2 cellular contexts compared by ENCODE assay signal in genomic region chr1:23167353-23168078, GRCh38.
A peak's percentile ranks its signal among the peaks of the same experiment; 100 is the strongest.
TF ChIP-seq lines count a peak whose summit lies in the region.

No MANE protein-coding gene starts in this region.

TF ChIP-seq in Ishikawa, 13 proteins besides CTCF, POLR2A, EP300 and RAD21 (continued from another document):
- no peak for TF ChIP-seq REST (IDR thresholded peaks at IDR 0.05; ENCODE audit: low read depth)
- no peak for TF ChIP-seq CREB1 (IDR thresholded peaks at IDR 0.05; ENCODE audit: low read depth)
- 0 out of 2 replicates have a peak, but pooled peaks have one; percentile 25 for TF ChIP-seq TCF12 (IDR thresholded peaks at IDR 0.05; ENCODE audit: low read depth)
- no peak; the same call in 1 of the 2 replicates for TF ChIP-seq TAF1 (IDR thresholded peaks at IDR 0.05; ENCODE audit: low read depth)
- TF ChIP-seq MAX (IDR thresholded peaks at IDR 0.05): no peak
- TF ChIP-seq ZBTB7A (IDR thresholded peaks at IDR 0.05; ENCODE audit: low read depth): peak; percentile 38

TF ChIP-seq in HepG2, 621 proteins besides CTCF, POLR2A, EP300 and RAD21 (continued from another document and continues in another):
- TF ChIP-seq GMEB2 (CRISPR knock-in tag; IDR thresholded peaks at IDR 0.05; ENCODE audit: low read depth) (no peak), RXRA (CRISPR knock-in tag; IDR thresholded peaks at IDR 0.05) (0 out of 2 replicates have a peak, but pooled peaks have one; percentile 28), ZSCAN9 (CRISPR knock-in tag; IDR thresholded peaks at IDR 0.05; ENCODE audit: borderline replicate concordance) (no peak), TAF1 (CRISPR knock-in tag; IDR thresholded peaks at IDR 0.05) (peak; percentile 30; the same call in 1 of the 2 replicates), ZBTB2 (CRISPR knock-in tag; IDR thresholded peaks at IDR 0.05; ENCODE audit: low read depth) (peak; percentile 44; the same call in 1 of the 2 replicates), TFDP2 (CRISPR knock-in tag; IDR thresholded peaks at IDR 0.05) (0 out of 2 replicates have a peak, but pooled peaks have one; percentile 16), MEF2D (CRISPR knock-in tag; IDR thresholded peaks at IDR 0.05) (0 out of 2 replicates have a peak, but pooled peaks have one; percentile 28), NCOA1 (CRISPR knock-in tag; IDR thresholded peaks at IDR 0.05) (no peak), IRF1 (CRISPR knock-in tag; IDR thresholded peaks at IDR 0.05; ENCODE audit: low read depth) (no peak), ZNF589 (CRISPR knock-in tag; conservative IDR thresholded peaks at IDR 0.05) (no peak), ZNF33B (CRISPR knock-in tag; IDR thresholded peaks at IDR 0.05) (no peak), PBX3 (CRISPR knock-in tag; IDR thresholded peaks at IDR 0.05; ENCODE audit: borderline replicate concordance) (no peak), HMGXB4 (CRISPR knock-in tag; IDR thresholded peaks at IDR 0.05; ENCODE audit: borderline replicate concordance in 1 of 2, low read depth in 1 of 2) (0 out of 4 replicates have a peak, but pooled peaks of 1 of the 2 experiments have one; percentile 16), FOXP1 (IDR thresholded peaks at IDR 0.05) (no peak), FOXP1 (CRISPR knock-in tag; IDR thresholded peaks at IDR 0.05) (no peak), AHDC1 (CRISPR knock-in tag; IDR thresholded peaks at IDR 0.05; ENCODE audit: borderline replicate concordance) (peak; percentile 53; the same call in 1 of the 2 replicates), HNRNPLL (IDR thresholded peaks at IDR 0.05; ENCODE audit: low read depth, low read length, poor library complexity, severe bottlenecking) (peak; percentile 37), ZNF724P (CRISPR knock-in tag; IDR thresholded peaks at IDR 0.05; ENCODE audit: borderline replicate concordance) (no peak), AGO1 (IDR thresholded peaks at IDR 0.05; ENCODE audit: low read depth, low read length, poor library complexity, severe bottlenecking) (peak; percentile 87), MIXL1 (CRISPR knock-in tag; IDR thresholded peaks at IDR 0.05) (no peak), ZNF232 (CRISPR knock-in tag; IDR thresholded peaks at IDR 0.05; ENCODE audit: borderline replicate concordance) (no peak), PITX1 (CRISPR knock-in tag; IDR thresholded peaks at IDR 0.05) (0 out of 2 replicates have a peak, but pooled peaks have one; percentile 33), RFXANK (CRISPR knock-in tag; IDR thresholded peaks at IDR 0.05) (no peak), ZNF282 (IDR thresholded peaks at IDR 0.05; ENCODE audit: partially characterized antibody) (no peak), HOXA3 (CRISPR knock-in tag; IDR thresholded peaks at IDR 0.05) (peak; percentile 35; the same call in 1 of the 2 replicates), ZNF275 (CRISPR knock-in tag; IDR thresholded peaks at IDR 0.05; ENCODE audit: borderline replicate concordance) (no peak), HNRNPUL1 (IDR thresholded peaks at IDR 0.05; ENCODE audit: low read depth, low read length) (no peak), DZIP1 (CRISPR knock-in tag; IDR thresholded peaks at IDR 0.05) (peak; percentile 27; the same call in 1 of the 2 replicates), ZFP91 (CRISPR knock-in tag; IDR thresholded peaks at IDR 0.05; ENCODE audit: borderline replicate concordance) (peak; percentile 45; the same call in 1 of the 2 replicates), MBNL3 (CRISPR knock-in tag; conservative IDR thresholded peaks at IDR 0.05) (no peak), ZNF780A (CRISPR knock-in tag; IDR thresholded peaks at IDR 0.05) (no peak), KMT2A (CRISPR knock-in tag; IDR thresholded peaks at IDR 0.05) (0 out of 2 replicates have a peak, but pooled peaks have one; percentile 63), SRSF1 (optimal IDR thresholded peaks at IDR 0.05; ENCODE audit: low read depth, low read length) (no peak), ADNP (CRISPR knock-in tag; IDR thresholded peaks at IDR 0.05) (no peak), SSRP1 (CRISPR knock-in tag; IDR thresholded peaks at IDR 0.05) (no peak), DRAP1 (CRISPR knock-in tag; IDR thresholded peaks at IDR 0.05) (no peak)
